In the genomic region with DNA sequence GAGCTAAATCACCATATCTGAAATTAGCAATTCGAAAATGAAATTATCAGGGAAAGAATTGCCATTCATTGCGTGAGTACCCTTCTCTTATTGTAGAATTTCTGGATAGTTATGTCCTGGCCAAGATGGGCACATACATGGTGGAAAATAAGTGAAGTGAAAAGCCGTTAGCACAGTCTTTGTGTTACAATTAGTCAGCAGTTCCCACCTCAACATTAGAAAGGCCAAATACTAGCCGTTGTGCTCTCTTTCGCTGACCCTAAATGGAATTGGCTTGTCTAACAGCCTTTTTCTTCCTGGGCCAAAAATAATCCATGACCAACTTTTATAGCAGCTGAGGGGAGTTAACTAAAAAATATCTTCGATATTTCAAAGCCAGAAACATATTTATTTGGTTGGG, we compare ENCODE assay signal across 14 cellular contexts.
DNase-seq lines count a peak whose midpoint lies in the region; ATAC-seq and TF ChIP-seq lines count a peak whose summit lies in the region.
"Had no signal": no experiment of that assay in that cellular context is flagged by ENCODE, and none has a peak within 500 bp of the region (broad histone marks: within the 10 kb centered on the region; RNA-seq: fewer than 3 reads in every experiment).

No MANE protein-coding gene starts in this region.

- H3K4me1 Mint-ChIP-seq in GM23338, result peaks cover 17% of the 10 kb centered on the region; the same call in 2 of the 3 replicates
- H3K4me1 Mint-ChIP-seq in WTC11, result peaks cover 21% of the 10 kb centered on the region
- H3K4me1 Mint-ChIP-seq: CD4-positive, CD25-positive, alpha-beta regulatory T cell had no signal

- no peak overlapping the region for H4K5ac ChIP-seq in mesendoderm (ENCODE audit: low read length)

- peak overlapping the region; percentile 91 for H3K27ac Mint-ChIP-seq in GM23338
- peak overlapping the region; percentile 76 for H3K27ac Mint-ChIP-seq in WTC11
- H3K27ac Mint-ChIP-seq: CD4-positive, CD25-positive, alpha-beta regulatory T cell had no signal

- intact Hi-C loops in sciatic nerve (cut with DNase I), result no loop called here
- intact Hi-C loops in testis (cut with DNase I; ENCODE audit: low total_unique reads), result no loop called here

- H3K4me2 ChIP-seq in GM23338 (no peak overlapping the region), mesendoderm (ENCODE audit: low read length) (no peak overlapping the region)
- H3K4me2 ChIP-seq: BLaER1 treated with 17β-estradiol and CSF1 and Interleukin-3, amounts not matched to agents 10 nM and 100 nM had no signal

- no peaks in the 10 kb centered on the region for H3K9me2 ChIP-seq in GM23338 (ENCODE audit: insufficient read depth)

- no peaks in the 10 kb centered on the region for H4K20me1 ChIP-seq in GM23338 (replicated peaks; ENCODE audit: insufficient read depth)
- H4K20me1 ChIP-seq: BLaER1 treated with 17β-estradiol and CSF1 and Interleukin-3, amounts not matched to agents 10 nM and 100 nM had no signal

- TF ChIP-seq CTCF in GM23338 (conservative IDR thresholded peaks at IDR 0.05; ENCODE audit: low read depth in 2 of 2) (no peak), WTC11 (IDR thresholded peaks at IDR 0.05) (no peak), testis (IDR thresholded peaks at IDR 0.05) (no peak)

- no peak overlapping the region for H2BK120ac ChIP-seq in mesendoderm (ENCODE audit: low read depth, low read length)

- no peak overlapping the region for H3K9ac ChIP-seq in mesendoderm (ENCODE audit: low read length)
- H3K9ac ChIP-seq: BLaER1 treated with 17β-estradiol and CSF1 and Interleukin-3, amounts not matched to agents 10 nM and 100 nM had no signal

- H3K27ac ChIP-seq in GM23338 (ENCODE audit: low read depth) (no peak overlapping the region), mesendoderm (ENCODE audit: low read depth, low read length) (no peak overlapping the region), testis (no peak overlapping the region)
- H3K27ac ChIP-seq: BLaER1 treated with 17β-estradiol and CSF1 and Interleukin-3, amounts not matched to agents 10 nM and 100 nM had no signal

- H3K4me3 ChIP-seq in GM23338 (no peak overlapping the region), mesendoderm (ENCODE audit: low read length) (no peak overlapping the region), testis (no peak overlapping the region)
- H3K4me3 ChIP-seq: BLaER1 treated with 17β-estradiol and CSF1 and Interleukin-3, amounts not matched to agents 10 nM and 100 nM had no signal

- H3K4me3 Mint-ChIP-seq in GM23338 (no peak overlapping the region), WTC11 (no peak overlapping the region)
- H3K4me3 Mint-ChIP-seq: CD4-positive, CD25-positive, alpha-beta regulatory T cell had no signal

- no peak overlapping the region for H2BK5ac ChIP-seq in mesendoderm (ENCODE audit: low read length)

- H3K4me1 ChIP-seq in GM23338 (ENCODE audit: insufficient read depth), result 0 out of 2 replicates have a peak, but pooled peaks cover 6% of the 10 kb centered on the region
- H3K4me1 ChIP-seq in mesendoderm (ENCODE audit: control insufficient read depth, low read depth, low read length), result peaks cover 4% of the 10 kb centered on the region
- H3K4me1 ChIP-seq in testis, result no peaks in the 10 kb centered on the region

- no peaks in the 10 kb centered on the region for H3K27me3 ChIP-seq in GM23338 (ENCODE audit: insufficient read depth)
- no peaks in the 10 kb centered on the region for H3K27me3 ChIP-seq in mesendoderm (ENCODE audit: insufficient read depth, low read length, poor library complexity)
- H3K27me3 ChIP-seq in testis, result no peaks in the 10 kb centered on the region
- H3K27me3 ChIP-seq: BLaER1 treated with 17β-estradiol and CSF1 and Interleukin-3, amounts not matched to agents 10 nM and 100 nM had no signal

- CTCF ChIA-PET in WTC11 (lab: Charles Lee), result no interaction called here

- H2BK15ac ChIP-seq in mesendoderm (replicated peaks; ENCODE audit: low read depth), result no peak overlapping the region

- H2AK5ac ChIP-seq in mesendoderm (ENCODE audit: low read length), result no peak overlapping the region

- POLR2A ChIA-PET in WTC11 (lab: Charles Lee), result no interaction called here

- H3K36me3 ChIP-seq in GM23338 (ENCODE audit: insufficient read depth) (no peaks in the 10 kb centered on the region), mesendoderm (ENCODE audit: control insufficient read depth, insufficient read depth, low read length) (no peaks in the 10 kb centered on the region), testis (ENCODE audit: low read depth, missing control alignments) (no peaks in the 10 kb centered on the region)
- H3K36me3 ChIP-seq: BLaER1 treated with 17β-estradiol and CSF1 and Interleukin-3, amounts not matched to agents 10 nM and 100 nM had no signal

- H3F3A ChIP-seq in GM23338 (replicated peaks; ENCODE audit: low read depth), result no peaks in the 10 kb centered on the region

- H3K79me1 ChIP-seq in mesendoderm (ENCODE audit: low read length), result no peaks in the 10 kb centered on the region

- no peaks in the 10 kb centered on the region for H3K9me3 ChIP-seq in testis
- H3K9me3 ChIP-seq: BLaER1 treated with 17β-estradiol and CSF1 and Interleukin-3, amounts not matched to agents 10 nM and 100 nM had no signal

- ATAC-seq in GM23338 (peak; percentile 44; the same call in 2 of the 3 replicates), WTC11 (no peak; the same call in 1 of the 2 replicates), sciatic nerve (peak; percentile 46)

- H3K56ac ChIP-seq in mesendoderm (ENCODE audit: low read length), result no peak overlapping the region

- WGBS in mesendoderm (ENCODE audit: extremely low coverage, insufficient coverage, low lambda C conversion rate), result no CpG with 5 or more reads among the region's 6 CpGs
- WGBS in testis, 2 donors, result 75 to 84% methylated on average over 6 of the region's 6 CpGs

- no peak overlapping the region for H2AFZ ChIP-seq in GM23338

- peak overlapping the region; percentile 64 for H3K18ac ChIP-seq in mesendoderm (ENCODE audit: low read length)

- H3K36me3 Mint-ChIP-seq in GM23338 (ENCODE audit: low read depth) (no peaks in the 10 kb centered on the region), WTC11 (no peaks in the 10 kb centered on the region)
- H3K36me3 Mint-ChIP-seq: CD4-positive, CD25-positive, alpha-beta regulatory T cell had no signal

- H4K8ac ChIP-seq in mesendoderm (ENCODE audit: low read depth, low read length), result no peak overlapping the region

- TF ChIP-seq POLR2A in testis (IDR thresholded peaks at IDR 0.05), result no peak

- in situ Hi-C loops in ACHN (cut with HindIII; ENCODE audit: low pct_ligation_motif_present, low pct_unique_long_range_greater_than_20kb, low sequenced_read_pairs), result no loop called here

- DNase-seq in GM23338 (ENCODE audit: low spot score) (peak; percentile 27), WTC11 (ENCODE audit: low spot score) (no peak), mesendoderm (peak; percentile 21), sciatic nerve (ENCODE audit: low spot score) (no peak), ACHN (no peak), testis (no peak), GM03348 (ENCODE audit: low spot score) (no peak), OCI-M2 (lab: John Stamatoyannopoulos, UW; ENCODE audit: unreplicated experiment) (no peak)
- DNase-seq: 8988T; Calu3; CD4-positive, CD25-positive, alpha-beta regulatory T cell; DMS 273 treated with DMSO at 0.1 percent for 48 hours; DMS79 had no signal

- H3K27me3 Mint-ChIP-seq in GM23338 (ENCODE audit: insufficient read depth, low read depth, poor library complexity), result no peaks in the 10 kb centered on the region
- H3K27me3 Mint-ChIP-seq in WTC11 (ENCODE audit: low read depth), result no peaks in the 10 kb centered on the region
- H3K27me3 Mint-ChIP-seq: CD4-positive, CD25-positive, alpha-beta regulatory T cell had no signal

- H3K79me2 ChIP-seq in GM23338 (replicated peaks; ENCODE audit: insufficient read depth) (no peaks in the 10 kb centered on the region), mesendoderm (ENCODE audit: control insufficient read depth, insufficient read depth, low read length) (no peaks in the 10 kb centered on the region)

- H3K9me3 Mint-ChIP-seq in GM23338 (peaks cover 13% of the 10 kb centered on the region; the same call in 2 of the 3 replicates), WTC11 (no peaks in the 10 kb centered on the region)

- no peak overlapping the region for H3K4ac ChIP-seq in mesendoderm (ENCODE audit: low read depth, low read length)

- H3K23ac ChIP-seq in mesendoderm (ENCODE audit: low read length), result no peak overlapping the region

TF ChIP-seq in GM23338, 12 proteins besides CTCF, POLR2A, EP300 and RAD21 (continues in another document):
- TF ChIP-seq EZH2 (IDR thresholded peaks at IDR 0.05; ENCODE audit: low read depth, unreplicated experiment) (no peak), ZNF114 (CRISPR knock-in tag; IDR thresholded peaks at IDR 0.05) (no peak), CREB1 (CRISPR knock-in tag; IDR thresholded peaks at IDR 0.05; ENCODE audit: low read depth) (no peak)

TF ChIP-seq in WTC11, 78 proteins besides CTCF, POLR2A, EP300 and RAD21:
- no peak for TF ChIP-seq SMAD3 (CRISPR knock-in tag; IDR thresholded peaks at IDR 0.05; ENCODE audit: borderline replicate concordance)

Comparison
In these comparisons a context has a peak if more than half of its experiments do, and no peak if none do; other contexts are left out.
1. DNase-seq: peak in GM23338 (single experiment) and mesendoderm (single experiment); none in WTC11 (single experiment), sciatic nerve (single experiment), ACHN (single experiment), testis (single experiment), GM03348 (single experiment) and OCI-M2 (single experiment).